In genomic region chr18:13465126-13465446, GRCh38 we compare ENCODE assay signal across 9 cellular contexts.
DNase-seq lines count a peak whose midpoint lies in the region; ATAC-seq and TF ChIP-seq lines count a peak whose summit lies in the region.
"Had no signal": no experiment of that assay in that cellular context is flagged by ENCODE, and none has a peak within 500 bp of the region (broad histone marks: within the 10 kb centered on the region; RNA-seq: fewer than 3 reads in every experiment).

No MANE protein-coding gene starts in this region.

- peaks cover 5 to 14% of the 10 kb centered on the region in 2 donors for H3K4me1 ChIP-seq in gastrocnemius medialis

- DNase-seq in NOMO-1 treated with DMSO at 0.1 percent for 48 hours (lab: John Stamatoyannopoulos, UW; ENCODE audit: unreplicated experiment) = peak; percentile 48
- DNase-seq in NOMO-1 treated with dmso at 0.1 percent for 144 hours (lab: John Stamatoyannopoulos, UW; ENCODE audit: unreplicated experiment) = no peak
- no peak for DNase-seq in activated naive CD4-positive, alpha-beta T cell treated with anti-CD3 and anti-CD28 coated beads, Interleukin-2, amount 50 U/mL, for 72 hours (ENCODE audit: low spot score in 2 of 2)
- no peak for DNase-seq in gastrocnemius medialis
- DNase-seq in left colon = no peak
- DNase-seq in medulla oblongata (ENCODE audit: extremely low spot score) = no peak
- DNase-seq: NCI-H2171 treated with DMSO at 0.1 percent for 48 hours had no signal

- TF ChIP-seq CTCF in gastrocnemius medialis (IDR thresholded peaks at IDR 0.05 in 4 of 5, conservative IDR thresholded peaks at IDR 0.05 in 1 of 5) = no peak

- H3K36me3 Mint-ChIP-seq in activated naive CD4-positive, alpha-beta T cell treated with anti-CD3 and anti-CD28 coated beads, Interleukin-2, amount 50 U/mL, for 72 hours = peaks cover 25 to 41% of the 10 kb centered on the region in 2 donors

- no peaks in the 10 kb centered on the region for H3K27me3 ChIP-seq in gastrocnemius medialis

- H3K27ac Mint-ChIP-seq in activated naive CD4-positive, alpha-beta T cell treated with anti-CD3 and anti-CD28 coated beads, Interleukin-2, amount 50 U/mL, for 72 hours = peak overlapping the region; percentile 88 to 90

- H3K27ac ChIP-seq in gastrocnemius medialis = peak overlapping the region in 3 of 4 donors; percentile 12 to 59 (median 39)

- no peaks in the 10 kb centered on the region for H3K9me3 ChIP-seq in gastrocnemius medialis

- peaks cover 3 to 5% of the 10 kb centered on the region in 2 donors for H3K9me3 Mint-ChIP-seq in activated naive CD4-positive, alpha-beta T cell treated with anti-CD3 and anti-CD28 coated beads, Interleukin-2, amount 50 U/mL, for 72 hours

- in situ Hi-C loops in gastrocnemius medialis (cut with MboI; ENCODE audit: low sequenced_read_pairs in 4 of 4) = loop anchor here in 1 of 4 donors (25.0 kb wide), 1 partner anchor 103 kb away; no protein-coding TSS in a partner anchor

- TF ChIP-seq POLR2A in gastrocnemius medialis (IDR thresholded peaks at IDR 0.05) = no peak

- ATAC-seq in HG02852 (IDR thresholded peaks at IDR 0.05; ENCODE audit: unreplicated experiment) (peak; percentile 36), gastrocnemius medialis (no peak), GM21528 (IDR thresholded peaks at IDR 0.05; ENCODE audit: low FRiP score, unreplicated experiment) (no peak), left colon (no peak)
- ATAC-seq in activated naive CD4-positive, alpha-beta T cell treated with anti-CD3 and anti-CD28 coated beads, Interleukin-2, amount 50 U/mL, for 72 hours = peak; percentile 52 to 53

- no peaks in the 10 kb centered on the region for H3K36me3 ChIP-seq in gastrocnemius medialis

- peak overlapping the region in 1 of 4 donors; percentile 9 for H3K4me3 ChIP-seq in gastrocnemius medialis

- intact Hi-C loops in gastrocnemius medialis (cut with DNase I; ENCODE audit: low total_unique reads) = no loop called here
- intact Hi-C loops in left colon (cut with DNase I, micrococcal nuclease) = no loop called here

Comparison
In these comparisons a context has a peak if more than half of its experiments do, and no peak if none do; other contexts are left out.
1. ATAC-seq: peak in HG02852 (single experiment) and activated naive CD4-positive, alpha-beta T cell treated with anti-CD3 and anti-CD28 coated beads, Interleukin-2, amount 50 U/mL, for 72 hours (2 of 2); none in gastrocnemius medialis (0 of 2), GM21528 (single experiment) and left colon (single experiment).